Comparison of ENCODE assay signal across 8 cellular contexts in genomic region chr5:127028822-127029457, GRCh38. TPM values are rescaled to one million over a fixed set of nuclear protein-coding genes. Genes with fewer than 3 reads are reported as not detected.
DNase-seq lines count a peak whose midpoint lies in the region; ATAC-seq and TF ChIP-seq lines count a peak whose summit lies in the region.

No MANE protein-coding gene starts in this region.

- TF ChIP-seq CTCF in neural cell (IDR thresholded peaks at IDR 0.05; ENCODE audit: poor library complexity, severe bottlenecking), result no peak

- ATAC-seq in GM21737 (IDR thresholded peaks at IDR 0.05; ENCODE audit: unreplicated experiment), result no peak

- no peaks in the 10 kb centered on the region for H3K79me2 ChIP-seq in neural cell (replicated peaks; ENCODE audit: insufficient read depth, low read length)

- no peaks in the 10 kb centered on the region for H3F3A ChIP-seq in neural cell (ENCODE audit: insufficient read depth, low read length, poor library complexity, severe bottlenecking)

- H2AFZ ChIP-seq in neural cell (ENCODE audit: low read depth, low read length), result no peak overlapping the region

- no peak overlapping the region for H3K9ac ChIP-seq in neural cell (ENCODE audit: low read length)

- no peaks in the 10 kb centered on the region for H3K36me3 ChIP-seq in neural cell (ENCODE audit: insufficient read depth, low read length)

- no peak for DNase-seq in T-helper 2 cell treated with Interferon-gamma antibody and Interleukin-4, amounts not matched to agents 5 μg/mL and 100 μg/mL, for 36 hours (ENCODE audit: low spot score)
- DNase-seq in T-helper 2 cell (no peak), NOMO-1 treated with DMSO at 0.1 percent for 48 hours (lab: John Stamatoyannopoulos, UW; ENCODE audit: unreplicated experiment) (peak; percentile 65), dermis blood vessel endothelial cell (peak; percentile 60), NCI-H146 (lab: John Stamatoyannopoulos, UW) (no peak)
- DNase-seq in activated CD8-positive, alpha-beta memory T cell treated with anti-CD3 and anti-CD28 coated beads, Interleukin-2, amount 50 U/mL, for 48 hours, result no peak

- peak overlapping the region; percentile 87 for H3K4me3 Mint-ChIP-seq in T-helper 2 cell treated with Interferon-gamma antibody and Interleukin-4, amounts not matched to agents 5 μg/mL and 100 μg/mL, for 36 hours

- H3K27ac Mint-ChIP-seq in T-helper 2 cell treated with Interferon-gamma antibody and Interleukin-4, amounts not matched to agents 5 μg/mL and 100 μg/mL, for 36 hours, result no peak overlapping the region

- peaks cover 8% of the 10 kb centered on the region for H3K4me1 Mint-ChIP-seq in T-helper 2 cell treated with Interferon-gamma antibody and Interleukin-4, amounts not matched to agents 5 μg/mL and 100 μg/mL, for 36 hours (ENCODE audit: low read depth)

- H3K27me3 Mint-ChIP-seq in T-helper 2 cell treated with Interferon-gamma antibody and Interleukin-4, amounts not matched to agents 5 μg/mL and 100 μg/mL, for 36 hours (ENCODE audit: low read depth), result peaks cover 53% of the 10 kb centered on the region

- H3K4me3 ChIP-seq in neural cell (ENCODE audit: low read length), result peak overlapping the region; percentile 89

- no peaks in the 10 kb centered on the region for H3K9me3 Mint-ChIP-seq in T-helper 2 cell treated with Interferon-gamma antibody and Interleukin-4, amounts not matched to agents 5 μg/mL and 100 μg/mL, for 36 hours

- no peaks in the 10 kb centered on the region for H3K9me3 ChIP-seq in neural cell (ENCODE audit: low read length)

- H3K9me2 ChIP-seq in neural cell (ENCODE audit: insufficient read depth, low read length), result no peaks in the 10 kb centered on the region

- no peak for TF ChIP-seq RAD21 in neural cell (conservative IDR thresholded peaks at IDR 0.05)

- H3K4me2 ChIP-seq in neural cell (ENCODE audit: low read length), result no peak overlapping the region

- H4K20me1 ChIP-seq in neural cell (ENCODE audit: insufficient read depth), result no peaks in the 10 kb centered on the region

- H3K27me3 ChIP-seq in neural cell (ENCODE audit: insufficient read depth, low read depth, low read length), result peaks cover 37% of the 10 kb centered on the region

- TF ChIP-seq EP300 in neural cell (conservative IDR thresholded peaks at IDR 0.05; ENCODE audit: poor library complexity, severe bottlenecking), result no peak

- no peaks in the 10 kb centered on the region for H3K36me3 Mint-ChIP-seq in T-helper 2 cell treated with Interferon-gamma antibody and Interleukin-4, amounts not matched to agents 5 μg/mL and 100 μg/mL, for 36 hours (ENCODE audit: low read depth)

- no peak overlapping the region for H3K27ac ChIP-seq in neural cell (ENCODE audit: low read length)

TF ChIP-seq in neural cell, 6 proteins besides CTCF, POLR2A, EP300 and RAD21:
- TF ChIP-seq EZH2 (IDR thresholded peaks at IDR 0.05; ENCODE audit: borderline replicate concordance, insufficient read depth, low read length, poor library complexity, severe bottlenecking) (no peak), REST (IDR thresholded peaks at IDR 0.05; ENCODE audit: borderline replicate concordance) (no peak), POLR2AphosphoS5 (IDR thresholded peaks at IDR 0.05) (no peak), TAF1 (IDR thresholded peaks at IDR 0.05; ENCODE audit: low read depth) (no peak), SMC3 (conservative IDR thresholded peaks at IDR 0.05; ENCODE audit: poor library complexity) (no peak), MXI1 (conservative IDR thresholded peaks at IDR 0.05; ENCODE audit: poor library complexity, severe bottlenecking) (no peak)

RNA-seq across cellular contexts. Expression of gene MARCHF3, which starts 1.4 kb away (rescaled TPM):
- total RNA-seq in dermis blood vessel endothelial cell, result 65.9 and 84.4 TPM in 2 replicates
- polyA plus RNA-seq in neural cell, result 1.1 and 3.9 TPM in 2 replicates
- 3.6 and 6.1 TPM in 2 replicates for polyA minus RNA-seq in neural cell

RNA-seq across cellular contexts. Expression of gene C5orf63, which starts 44.4 kb away (rescaled TPM):
- total RNA-seq in dermis blood vessel endothelial cell, result 1.5 and 1.9 TPM in 2 replicates
- not detected in 2 replicates for polyA plus RNA-seq in neural cell
- polyA minus RNA-seq in neural cell, result not detected in 2 replicates

Comparison
In these comparisons a context has a peak if more than half of its experiments do, and no peak if none do; other contexts are left out.
1. DNase-seq: peak in NOMO-1 treated with DMSO at 0.1 percent for 48 hours (single experiment) and dermis blood vessel endothelial cell (single experiment); none in T-helper 2 cell treated with Interferon-gamma antibody and Interleukin-4, amounts not matched to agents 5 μg/mL and 100 μg/mL, for 36 hours (single experiment), T-helper 2 cell (0 of 5), activated CD8-positive, alpha-beta memory T cell treated with anti-CD3 and anti-CD28 coated beads, Interleukin-2, amount 50 U/mL, for 48 hours (single experiment) and NCI-H146 (single experiment).